ENCODE assay signal across 22 cellular contexts in genomic region chr22:41531736-41532477, GRCh38. TPM values are rescaled to one million over a fixed set of nuclear protein-coding genes. Genes with fewer than 3 reads are reported as not detected.
A peak's percentile ranks its signal among the peaks of the same experiment; 100 is the strongest.
DNase-seq lines count a peak whose midpoint lies in the region; ATAC-seq and TF ChIP-seq lines count a peak whose summit lies in the region.
"Had no signal": no experiment of that assay in that cellular context is flagged by ENCODE, and none has a peak within 500 bp of the region (broad histone marks: within the 10 kb centered on the region; RNA-seq: fewer than 3 reads in every experiment).

No MANE protein-coding gene starts in this region.

- DNase-seq in cardiac muscle cell (ENCODE audit: low read depth in 1 of 2, low spot score in 1 of 2) (no peak), ovary (no peak), DMS53 treated with DMSO at 0.1 percent for 48 hours (lab: John Stamatoyannopoulos, UW; ENCODE audit: unreplicated experiment) (no peak)
- no peak for DNase-seq in activated CD4-positive, CD25-positive, alpha-beta regulatory T cell treated with anti-CD3 and anti-CD28 coated beads, Interleukin-2, amount 50 U/mL, for 72 hours
- no peak for DNase-seq in stimulated activated naive CD8-positive, alpha-beta T cell treated with anti-CD3 and anti-CD28 coated beads, Interleukin-15, Interleukin-2, amounts not matched to agents 100 U/mL and 50 U/mL, for 24 hours
- DNase-seq in stimulated activated naive CD4-positive, alpha-beta T cell (lab: John Stamatoyannopoulos, UW) = no peak
- DNase-seq: activated CD4-positive, alpha-beta T cell treated with anti-CD3 and anti-CD28 coated beads for 4 hours; activated CD8-positive, alpha-beta memory T cell treated with anti-CD3 and anti-CD28 coated beads, Interleukin-2, amount 10 ng/mL, durations not matched to agents 7 days and 5 days; activated effector memory CD4-positive, alpha-beta T cell treated with anti-CD3 and anti-CD28 coated beads, Interleukin-2, amount 50 U/mL, for 16 hours; effector CD4-positive, alpha-beta T cell; erythroblast; NCI-H1105 treated with DMSO at 0.1 percent for 48 hours; NCI-H2081 treated with DMSO at 0.1 percent for 48 hours; NCI-H510A; spleen; stimulated activated CD4-positive, alpha-beta T cell treated with anti-CD3 and anti-CD28 coated beads, Interleukin-4, amount 100 ng/mL, for 4 hours had no signal

- no peak overlapping the region for H3K4me2 ChIP-seq in BLaER1
- H3K4me2 ChIP-seq: BLaER1 treated with 17β-estradiol and CSF1 and Interleukin-3, amounts not matched to agents 10 nM and 100 nM had no signal

- TF ChIP-seq EP300 in ovary (IDR thresholded peaks at IDR 0.05) = no peak

- TF ChIP-seq POLR2A in ovary (IDR thresholded peaks at IDR 0.05) = no peak

- H3K4me3 ChIP-seq in BLaER1 = no peak overlapping the region
- H3K4me3 ChIP-seq in cardiac muscle cell = no peak overlapping the region
- H3K4me3 ChIP-seq in ovary = no peak overlapping the region
- H3K4me3 ChIP-seq: BLaER1 treated with 17β-estradiol and CSF1 and Interleukin-3, amounts not matched to agents 10 nM and 100 nM; breast epithelium; spleen had no signal

- H3K9me3 ChIP-seq in BLaER1 (no peaks in the 10 kb centered on the region), cardiac muscle cell (ENCODE audit: low read depth) (no peaks in the 10 kb centered on the region), ovary (no peaks in the 10 kb centered on the region)
- H3K9me3 ChIP-seq: BLaER1 treated with 17β-estradiol and CSF1 and Interleukin-3, amounts not matched to agents 10 nM and 100 nM; breast epithelium; spleen had no signal

- H3K36me3 ChIP-seq in BLaER1 = peaks cover 90% of the 10 kb centered on the region
- H3K36me3 ChIP-seq in cardiac muscle cell = peaks cover 22% of the 10 kb centered on the region
- no peaks in the 10 kb centered on the region for H3K36me3 ChIP-seq in ovary

- ATAC-seq in stimulated activated naive CD8-positive, alpha-beta T cell treated with anti-CD3 and anti-CD28 coated beads, Interleukin-15, Interleukin-2, amounts not matched to agents 100 U/mL and 50 U/mL, for 24 hours = no peak
- ATAC-seq: activated CD8-positive, alpha-beta memory T cell treated with anti-CD3 and anti-CD28 coated beads, Interleukin-2, amount 10 ng/mL, durations not matched to agents 7 days and 5 days had no signal

- 87 to 91% (median 87%) methylated on average over 16 of the region's 16 CpGs for WGBS in ovary, 3 donors

- TF ChIP-seq CTCF in cardiac muscle cell (IDR thresholded peaks at IDR 0.05; ENCODE audit: low read depth, low read length) (no peak), ovary (IDR thresholded peaks at IDR 0.05) (no peak)

- H3K9ac ChIP-seq in BLaER1 = peak overlapping the region; percentile 54; the same call in 1 of the 2 replicates

- intact Hi-C loops in ovary (cut with DNase I) = no loop called here

- H3K27me3 ChIP-seq in BLaER1 (no peaks in the 10 kb centered on the region), cardiac muscle cell (no peaks in the 10 kb centered on the region), ovary (no peaks in the 10 kb centered on the region)
- H3K27me3 ChIP-seq: BLaER1 treated with 17β-estradiol and CSF1 and Interleukin-3, amounts not matched to agents 10 nM and 100 nM; breast epithelium; spleen had no signal

- peaks cover 94% of the 10 kb centered on the region for H4K20me1 ChIP-seq in BLaER1

- H3K4me1 ChIP-seq in BLaER1 (peaks cover 23% of the 10 kb centered on the region), cardiac muscle cell (ENCODE audit: low read depth) (no peaks in the 10 kb centered on the region), ovary (ENCODE audit: insufficient read depth) (peaks cover 2% of the 10 kb centered on the region)

- H3K27ac ChIP-seq in BLaER1 (no peak overlapping the region), angular gyrus (ENCODE audit: low read depth, low read length) (peak overlapping the region; percentile 37), cardiac muscle cell (peak overlapping the region; percentile 68), ovary (peak overlapping the region; percentile 20 to 31)

RNA-seq across cellular contexts. Expression of gene POLR3H, which starts 12.4 kb away (rescaled TPM):
- total RNA-seq in cardiac muscle cell (11.4 and 12.5 TPM in 2 replicates), ovary (10 to 100 TPM; 17.2 to 84.6 (median 52.9) TPM)
- polyA plus RNA-seq in cardiac muscle cell (24.7 and 30.9 TPM in 2 replicates), ovary (10 to 100 TPM; 15.7 to 34.1 TPM)

RNA-seq across cellular contexts. Expression of gene CSDC2, which starts 28.9 kb away (rescaled TPM):
- total RNA-seq in cardiac muscle cell (4.2 and 4.3 TPM in 2 replicates), ovary (100 to 1,000 TPM in 4 of 7 donors, 10 to 100 TPM in 3; 56.9 to 209 (median 101) TPM)
- polyA plus RNA-seq in cardiac muscle cell (5.0 and 5.1 TPM in 2 replicates), ovary (100 to 1,000 TPM in 1 of 2 donors, 1 to 10 TPM in 1; 2.5 to 151 TPM)
- total RNA-seq: activated CD8-positive, alpha-beta memory T cell treated with anti-CD3 and anti-CD28 coated beads, Interleukin-2, amount 10 ng/mL, durations not matched to agents 7 days and 5 days; pulmonary artery endothelial cell; RPMI7951 had no signal

RNA-seq across cellular contexts. Expression of gene PMM1, which starts 57.7 kb away (rescaled TPM):
- 22.5 and 34.0 TPM in 2 replicates for total RNA-seq in cardiac muscle cell
- polyA plus RNA-seq in cardiac muscle cell = 53.7 and 63.6 TPM in 2 replicates
- total RNA-seq in ovary = 10 to 100 TPM; 40.5 to 68.6 (median 55.7) TPM
- 10 to 100 TPM; 19.9 to 76.6 TPM for polyA plus RNA-seq in ovary

Comparison
In these comparisons a context has a peak if more than half of its experiments do, and no peak if none do; other contexts are left out.
1. RNA of gene CSDC2, which starts 28.9 kb away (total RNA-seq): 56.9 to 209 TPM in ovary; 4.2 to 4.3 TPM in cardiac muscle cell; every median in the first group is over 10 times any median in the second.